In genomic region chr7:81908220-81908619, GRCh38 we compare ENCODE assay signal across 19 cellular contexts.
"Had no signal": no experiment of that assay in that cellular context is flagged by ENCODE, and none has a peak within 500 bp of the region (broad histone marks: within the 10 kb centered on the region; RNA-seq: fewer than 3 reads in every experiment).

No MANE protein-coding gene starts in this region.

- H3K4me1 ChIP-seq: adrenal gland, body of pancreas, heart left ventricle, sigmoid colon, upper lobe of left lung had no signal

- H3K27me3 ChIP-seq: adrenal gland, body of pancreas, heart left ventricle, ovary, sigmoid colon, upper lobe of left lung had no signal

- DNase-seq: activated CD4-positive, alpha-beta T cell treated with anti-CD3 and anti-CD28 coated beads, Interleukin-2, amount 50 U/mL, for 1 hour; activated naive CD4-positive, alpha-beta T cell treated with anti-CD3 and anti-CD28 coated beads, Interleukin-2, amount 10 ng/mL, durations not matched to agents 7 days and 5 days; activated T-cell treated with anti-CD3 and anti-CD28 coated beads for 4 hours; adrenal gland; body of pancreas; dermis blood vessel endothelial cell; endodermal cell; heart left ventricle; mammary epithelial cell; ovary; sigmoid colon; stimulated activated CD4-positive, alpha-beta T cell treated with anti-CD3 and anti-CD28 coated beads, Interleukin-2, amount 100 ng/mL, for 48 hours; stimulated activated naive CD4-positive, alpha-beta T cell treated with Interleukin-2 at 50 U/mL for 16 hours; T-helper 17 cell; upper lobe of left lung had no signal

- H3K9me3 ChIP-seq: adrenal gland, body of pancreas, ovary had no signal

- H3K27ac ChIP-seq: adrenal gland, body of pancreas, heart left ventricle, ovary, sigmoid colon, upper lobe of left lung had no signal

- ATAC-seq: activated T-helper 17 cell treated with anti-CD3 and anti-CD28 coated beads, Interleukin-2, amount 50 U/mL, for 72 hours; body of pancreas; esophagus mucosa; heart left ventricle; left lobe of liver; natural killer cell treated with Interleukin-12 subunit alpha and Interleukin-12 subunit beta and Interleukin-15 and Interleukin-18, amount 100 ng/mL, for 72 hours; T-helper 17 cell had no signal

- H3K4me3 ChIP-seq: adrenal gland, body of pancreas, heart left ventricle, ovary, sigmoid colon, upper lobe of left lung had no signal

- H3K36me3 ChIP-seq: adrenal gland, heart left ventricle, ovary, sigmoid colon, upper lobe of left lung had no signal
